8 cellular contexts compared by ENCODE assay signal in the genomic region with DNA sequence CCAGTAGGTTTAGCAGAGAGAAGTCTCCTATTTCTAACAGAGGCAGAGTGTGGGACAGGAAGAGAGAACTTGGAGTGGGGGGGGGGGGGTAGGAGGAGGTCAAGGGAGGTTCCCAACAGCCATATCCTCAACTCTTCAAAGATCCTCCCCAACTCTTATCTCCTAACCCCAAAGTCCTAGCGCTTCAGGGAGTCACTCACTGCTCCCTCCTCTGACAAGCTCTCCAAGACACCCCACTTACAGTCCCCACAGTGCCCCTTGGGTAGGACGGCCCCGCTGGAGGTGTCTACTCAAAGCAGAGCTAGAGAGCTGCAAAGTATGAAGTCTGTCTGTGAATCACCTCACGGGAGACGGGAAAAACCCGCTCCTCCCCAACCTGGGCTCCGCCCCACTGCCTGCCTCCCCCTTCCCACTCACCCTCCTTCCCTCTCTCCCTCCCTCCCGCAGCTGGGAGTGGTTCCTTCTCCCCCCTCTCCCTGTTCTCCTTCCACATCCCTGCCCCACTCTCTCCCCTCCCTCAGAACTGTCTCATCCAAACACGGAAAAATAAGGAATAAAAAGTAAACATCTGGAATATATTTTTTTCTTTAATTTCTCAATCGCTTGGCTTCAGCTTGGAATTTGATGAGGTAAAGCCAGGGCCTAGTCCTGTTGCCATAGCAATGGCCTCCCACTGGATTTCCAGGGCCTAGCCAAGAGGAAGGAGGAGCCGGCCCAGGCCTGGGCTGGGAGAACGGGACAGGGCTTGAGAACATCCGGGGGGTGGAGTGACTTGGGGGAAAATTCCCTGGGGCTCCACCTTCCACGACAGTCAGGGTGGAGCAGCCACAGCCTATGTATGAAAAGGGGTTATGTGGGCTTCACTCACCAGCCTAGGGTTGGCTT. TPM values are rescaled to one million over a fixed set of nuclear protein-coding genes. Genes with fewer than 3 reads are reported as not detected.
A peak's percentile ranks its signal among the peaks of the same experiment; 100 is the strongest.
DNase-seq lines count a peak whose midpoint lies in the region; ATAC-seq and TF ChIP-seq lines count a peak whose summit lies in the region.

No MANE protein-coding gene starts in this region.

- H3K27ac ChIP-seq in AG04450 (ENCODE audit: low read depth, low read length) (peak overlapping the region; percentile 83), RWPE1 (peak overlapping the region; percentile 99), ectodermal cell (ENCODE audit: insufficient read depth, low read depth, low read length, poor library complexity, severe bottlenecking) (peak overlapping the region; percentile 78)

- CTCF ChIA-PET in AG04450 (lab: Charles Lee), result interaction anchor here (0.9 to 2.9 kb wide), 2 partner anchors 28 to 73 kb away, joined by 6 to 23 read pairs; no protein-coding TSS in a partner anchor
- CTCF ChIA-PET in RWPE1 (lab: Yijun Ruan, JAX), result interaction anchor here (0.9 to 1.2 kb wide), 2 partner anchors 10 to 73 kb away, joined by 3 to 5 read pairs; no protein-coding TSS in a partner anchor

- in situ Hi-C loops in GM13977 (cut with MboI; ENCODE audit: low pct_unique_long_range_greater_than_20kb, low sequenced_read_pairs, unreplicated experiment), result no loop called here

- peaks cover 31% of the 10 kb centered on the region for H3K4me1 ChIP-seq in ectodermal cell (ENCODE audit: control insufficient read depth, insufficient read depth, low read length)

- WGBS in ectodermal cell, 2 experiments, result 24 to 28% methylated on average over 13 of the region's 14 CpGs
- 13 to 14% methylated on average over 14 of the region's 14 CpGs for WGBS in lower leg skin, 2 donors

- TF ChIP-seq POLR2A in lower leg skin (IDR thresholded peaks at IDR 0.05), result no peak

- H3K27me3 ChIP-seq in AG04450 (ENCODE audit: control insufficient read depth, insufficient read depth, low read length) (no peaks in the 10 kb centered on the region), ectodermal cell (ENCODE audit: control insufficient read depth, insufficient read depth, low read length, poor library complexity, severe bottlenecking) (no peaks in the 10 kb centered on the region)

- H3K9me3 ChIP-seq in AG04450 (ENCODE audit: control insufficient read depth, insufficient read depth, low read length) (no peaks in the 10 kb centered on the region; the same call in 1 of the 2 replicates), ectodermal cell (ENCODE audit: control insufficient read depth, low read length) (no peaks in the 10 kb centered on the region)

- no peak for TF ChIP-seq CTCF in AG04450 (IDR thresholded peaks at IDR 0.05; ENCODE audit: low read depth, low read length)
- no peak for TF ChIP-seq CTCF in GM13977 (IDR thresholded peaks at IDR 0.05; ENCODE audit: extremely low read depth, insufficient read depth, missing control alignments)
- TF ChIP-seq CTCF in RWPE1 (conservative IDR thresholded peaks at IDR 0.05; ENCODE audit: low read depth), result no peak
- TF ChIP-seq CTCF in lower leg skin (IDR thresholded peaks at IDR 0.05), result no peak

- intact Hi-C loops in lower leg skin (cut with DNase I; ENCODE audit: low total_unique reads), result no loop called here

- H3K4me3 ChIP-seq in AG04450 (ENCODE audit: low read depth, low read length) (peak overlapping the region; percentile 83), ectodermal cell (ENCODE audit: insufficient read depth, low read depth, low read length) (peak overlapping the region; percentile 1), lower leg skin (ENCODE audit: low read depth, poor library complexity, severe bottlenecking) (peak overlapping the region; percentile 21)

- no peak for ATAC-seq in GM18907 (IDR thresholded peaks at IDR 0.05; ENCODE audit: unreplicated experiment)

- DNase-seq in AG04450 (ENCODE audit: low read depth, low spot score) (peak; percentile 95), GM13977 (ENCODE audit: low spot score) (peak; percentile 58), RWPE1 (ENCODE audit: low spot score) (peak; percentile 99), lower leg skin (ENCODE audit: low spot score in 2 of 2) (peak; percentile 93 to 97), superior temporal gyrus (ENCODE audit: extremely low spot score) (peak; percentile 70)
- DNase-seq in effector CD4-positive, alpha-beta T cell, result no peak

- peaks cover 38% of the 10 kb centered on the region for H3K36me3 ChIP-seq in ectodermal cell (ENCODE audit: control insufficient read depth, insufficient read depth, low read length)

- POLR2A ChIA-PET in AG04450 (lab: Yijun Ruan, JAX), result interaction anchor here (0.6 to 2.9 kb wide), 6 partner anchors 10 to 208 kb away, joined by 3 to 44 read pairs (median 6); no protein-coding TSS in a partner anchor
- POLR2A ChIA-PET in RWPE1 (lab: Yijun Ruan, JAX; ENCODE audit: low non-redundant PET), result interaction anchor here (0.6 to 1.9 kb wide), 5 partner anchors 10 to 477 kb away, joined by 3 to 10 read pairs (median 4); no protein-coding TSS in a partner anchor

RNA-seq across cellular contexts. Expression of a gene that starts 2.5 kb away (rescaled TPM):
- polyA plus RNA-seq in AG04450 (2011; rRNA removed), result 59.4 and 63.8 TPM in 2 replicates
- polyA minus RNA-seq in AG04450 (2011; rRNA and poly(A)+ RNA removed), result 76.8 and 78.0 TPM in 2 replicates
- polyA plus RNA-seq in ectodermal cell (2013, experiment 1 of 4), result 121 TPM
- polyA plus RNA-seq in ectodermal cell (2013, experiment 2 of 4), result 133 TPM
- 93.0 TPM for polyA plus RNA-seq in ectodermal cell (2013, experiment 3 of 4)
- 107 TPM for polyA plus RNA-seq in ectodermal cell (2013, experiment 4 of 4)
- 100 to 1,000 TPM; 219 to 273 (median 230) TPM for total RNA-seq in lower leg skin

RNA-seq across cellular contexts. Expression of a gene that starts 13.5 kb away (rescaled TPM):
- 111 and 113 TPM in 2 replicates for polyA plus RNA-seq in AG04450 (2011; rRNA removed)
- 115 and 126 TPM in 2 replicates for polyA minus RNA-seq in AG04450 (2011; rRNA and poly(A)+ RNA removed)
- polyA plus RNA-seq in ectodermal cell (2013, experiment 1 of 4), result 299 TPM
- polyA plus RNA-seq in ectodermal cell (2013, experiment 2 of 4), result 260 TPM
- 251 TPM for polyA plus RNA-seq in ectodermal cell (2013, experiment 3 of 4)
- 277 TPM for polyA plus RNA-seq in ectodermal cell (2013, experiment 4 of 4)
- total RNA-seq in lower leg skin, result 10 to 100 TPM; 66.1 to 76.1 (median 74.6) TPM

RNA-seq across cellular contexts. Expression of a gene that starts 15.9 kb away (rescaled TPM):
- polyA plus RNA-seq in AG04450 (2011; rRNA removed), result not detected in 2 replicates
- not detected in 2 replicates for polyA minus RNA-seq in AG04450 (2011; rRNA and poly(A)+ RNA removed)
- polyA plus RNA-seq in ectodermal cell (2013, experiment 1 of 4), result 2.6 TPM
- 2.0 TPM for polyA plus RNA-seq in ectodermal cell (2013, experiment 2 of 4)
- polyA plus RNA-seq in ectodermal cell (2013, experiment 3 of 4), result 5.0 TPM
- 7.1 TPM for polyA plus RNA-seq in ectodermal cell (2013, experiment 4 of 4)
- not detected for total RNA-seq in lower leg skin

RNA-seq across cellular contexts. Expression of a gene that starts 58.7 kb away (rescaled TPM):
- polyA plus RNA-seq in AG04450 (2011; rRNA removed), result not detected in 2 replicates
- not detected in 2 replicates for polyA minus RNA-seq in AG04450 (2011; rRNA and poly(A)+ RNA removed)
- not detected for polyA plus RNA-seq in ectodermal cell (2013, experiment 1 of 4)
- polyA plus RNA-seq in ectodermal cell (2013, experiment 2 of 4), result not detected
- not detected for polyA plus RNA-seq in ectodermal cell (2013, experiment 3 of 4)
- not detected for polyA plus RNA-seq in ectodermal cell (2013, experiment 4 of 4)
- not detected for total RNA-seq in lower leg skin

Comparison
In these comparisons a context has a peak if more than half of its experiments do, and no peak if none do; other contexts are left out.
1. H3K4me3 ChIP-seq: peak in every context shown above with its lines; median percentile 83 in AG04450; 21 in lower leg skin; 1 in ectodermal cell.